In genomic region chr6:123402052-123402451, GRCh38 we compare ENCODE assay signal across 13 cellular contexts.
DNase-seq lines count a peak whose midpoint lies in the region; ATAC-seq and TF ChIP-seq lines count a peak whose summit lies in the region.
"Had no signal": no experiment of that assay in that cellular context is flagged by ENCODE, and none has a peak within 500 bp of the region (broad histone marks: within the 10 kb centered on the region; RNA-seq: fewer than 3 reads in every experiment).

No MANE protein-coding gene starts in this region.

- ATAC-seq in GM18517 (IDR thresholded peaks at IDR 0.05; ENCODE audit: unreplicated experiment) (peak; percentile 95), GM21528 (IDR thresholded peaks at IDR 0.05; ENCODE audit: low FRiP score, unreplicated experiment) (peak; percentile 100), HG03159 (IDR thresholded peaks at IDR 0.05; ENCODE audit: unreplicated experiment) (peak; percentile 89), WTC11 (peak; percentile 61)
- ATAC-seq: activated T-cell treated with anti-CD3 and anti-CD28 coated beads, Interleukin-2, amount 50 U/mL, for 72 hours; naive thymus-derived CD4-positive, alpha-beta T cell had no signal

- POLR2A ChIA-PET in WTC11 (lab: Charles Lee), result no interaction called here

- no peaks in the 10 kb centered on the region for H3K9me3 Mint-ChIP-seq in WTC11
- H3K9me3 Mint-ChIP-seq in activated naive CD4-positive, alpha-beta T cell treated with anti-CD3 and anti-CD28 coated beads, Interleukin-2, amount 10 ng/mL, durations not matched to agents 7 days and 5 days, result no peaks in the 10 kb centered on the region
- H3K9me3 Mint-ChIP-seq: activated T-cell treated with anti-CD3 and anti-CD28 coated beads, Interleukin-2, amount 50 U/mL, for 72 hours; naive thymus-derived CD4-positive, alpha-beta T cell had no signal

- no peaks in the 10 kb centered on the region for H3K27me3 Mint-ChIP-seq in WTC11 (ENCODE audit: low read depth)
- H3K27me3 Mint-ChIP-seq in activated naive CD4-positive, alpha-beta T cell treated with anti-CD3 and anti-CD28 coated beads, Interleukin-2, amount 10 ng/mL, durations not matched to agents 7 days and 5 days, result no peaks in the 10 kb centered on the region
- H3K27me3 Mint-ChIP-seq: naive thymus-derived CD4-positive, alpha-beta T cell had no signal

- H3K27ac Mint-ChIP-seq in WTC11, result no peak overlapping the region; the same call in 1 of the 2 replicates
- no peak overlapping the region for H3K27ac Mint-ChIP-seq in activated naive CD4-positive, alpha-beta T cell treated with anti-CD3 and anti-CD28 coated beads, Interleukin-2, amount 10 ng/mL, durations not matched to agents 7 days and 5 days
- H3K27ac Mint-ChIP-seq: activated T-cell treated with anti-CD3 and anti-CD28 coated beads, Interleukin-2, amount 50 U/mL, for 72 hours; naive thymus-derived CD4-positive, alpha-beta T cell had no signal

- no peaks in the 10 kb centered on the region for H3K36me3 Mint-ChIP-seq in WTC11
- no peaks in the 10 kb centered on the region for H3K36me3 Mint-ChIP-seq in activated naive CD4-positive, alpha-beta T cell treated with anti-CD3 and anti-CD28 coated beads, Interleukin-2, amount 10 ng/mL, durations not matched to agents 7 days and 5 days
- H3K36me3 Mint-ChIP-seq: naive thymus-derived CD4-positive, alpha-beta T cell had no signal

- CTCF ChIA-PET in WTC11 (lab: Charles Lee), result interaction anchor here (1.2 kb wide), 1 partner anchor 313 kb away, joined by 6 read pairs; no protein-coding TSS in a partner anchor
- CTCF ChIA-PET in activated naive CD4-positive, alpha-beta T cell treated with anti-CD3 and anti-CD28 coated beads, Interleukin-2, amount 10 ng/mL, durations not matched to agents 7 days and 5 days (lab: Charles Lee), result no interaction called here

- H3K4me1 Mint-ChIP-seq in WTC11, result peaks cover 16% of the 10 kb centered on the region
- H3K4me1 Mint-ChIP-seq in activated naive CD4-positive, alpha-beta T cell treated with anti-CD3 and anti-CD28 coated beads, Interleukin-2, amount 10 ng/mL, durations not matched to agents 7 days and 5 days, result no peaks in the 10 kb centered on the region
- H3K4me1 Mint-ChIP-seq: naive thymus-derived CD4-positive, alpha-beta T cell had no signal

- no peak for TF ChIP-seq CTCF in WTC11 (IDR thresholded peaks at IDR 0.05)

- no peak overlapping the region for H3K4me3 Mint-ChIP-seq in WTC11
- no peak overlapping the region for H3K4me3 Mint-ChIP-seq in activated naive CD4-positive, alpha-beta T cell treated with anti-CD3 and anti-CD28 coated beads, Interleukin-2, amount 10 ng/mL, durations not matched to agents 7 days and 5 days
- H3K4me3 Mint-ChIP-seq: activated T-cell treated with anti-CD3 and anti-CD28 coated beads, Interleukin-2, amount 50 U/mL, for 72 hours; naive thymus-derived CD4-positive, alpha-beta T cell had no signal

- DNase-seq in WTC11 (ENCODE audit: low spot score) (no peak), NCI-H1694 (lab: John Stamatoyannopoulos, UW) (no peak), NCI-H510A treated with DMSO at 0.1 percent for 48 hours (lab: John Stamatoyannopoulos, UW) (no peak), NCI-H2171 treated with DMSO at 0.1 percent for 48 hours (lab: John Stamatoyannopoulos, UW) (no peak)
- DNase-seq in activated naive CD4-positive, alpha-beta T cell treated with anti-CD3 and anti-CD28 coated beads, Interleukin-2, amount 10 ng/mL, durations not matched to agents 7 days and 5 days, result no peak
- DNase-seq: activated T-cell treated with anti-CD3 and anti-CD28 coated beads, Interleukin-2, amount 50 U/mL, for 72 hours; COR-L47; dermis blood vessel endothelial cell; GM23248; naive thymus-derived CD4-positive, alpha-beta T cell had no signal

TF ChIP-seq in WTC11, 78 proteins besides CTCF, POLR2A, EP300 and RAD21:
- TF ChIP-seq ERG (CRISPR knock-in tag; IDR thresholded peaks at IDR 0.05) (no peak), ZNF281 (CRISPR knock-in tag; IDR thresholded peaks at IDR 0.05) (no peak)
- TF ChIP-seq, protein P1, sequence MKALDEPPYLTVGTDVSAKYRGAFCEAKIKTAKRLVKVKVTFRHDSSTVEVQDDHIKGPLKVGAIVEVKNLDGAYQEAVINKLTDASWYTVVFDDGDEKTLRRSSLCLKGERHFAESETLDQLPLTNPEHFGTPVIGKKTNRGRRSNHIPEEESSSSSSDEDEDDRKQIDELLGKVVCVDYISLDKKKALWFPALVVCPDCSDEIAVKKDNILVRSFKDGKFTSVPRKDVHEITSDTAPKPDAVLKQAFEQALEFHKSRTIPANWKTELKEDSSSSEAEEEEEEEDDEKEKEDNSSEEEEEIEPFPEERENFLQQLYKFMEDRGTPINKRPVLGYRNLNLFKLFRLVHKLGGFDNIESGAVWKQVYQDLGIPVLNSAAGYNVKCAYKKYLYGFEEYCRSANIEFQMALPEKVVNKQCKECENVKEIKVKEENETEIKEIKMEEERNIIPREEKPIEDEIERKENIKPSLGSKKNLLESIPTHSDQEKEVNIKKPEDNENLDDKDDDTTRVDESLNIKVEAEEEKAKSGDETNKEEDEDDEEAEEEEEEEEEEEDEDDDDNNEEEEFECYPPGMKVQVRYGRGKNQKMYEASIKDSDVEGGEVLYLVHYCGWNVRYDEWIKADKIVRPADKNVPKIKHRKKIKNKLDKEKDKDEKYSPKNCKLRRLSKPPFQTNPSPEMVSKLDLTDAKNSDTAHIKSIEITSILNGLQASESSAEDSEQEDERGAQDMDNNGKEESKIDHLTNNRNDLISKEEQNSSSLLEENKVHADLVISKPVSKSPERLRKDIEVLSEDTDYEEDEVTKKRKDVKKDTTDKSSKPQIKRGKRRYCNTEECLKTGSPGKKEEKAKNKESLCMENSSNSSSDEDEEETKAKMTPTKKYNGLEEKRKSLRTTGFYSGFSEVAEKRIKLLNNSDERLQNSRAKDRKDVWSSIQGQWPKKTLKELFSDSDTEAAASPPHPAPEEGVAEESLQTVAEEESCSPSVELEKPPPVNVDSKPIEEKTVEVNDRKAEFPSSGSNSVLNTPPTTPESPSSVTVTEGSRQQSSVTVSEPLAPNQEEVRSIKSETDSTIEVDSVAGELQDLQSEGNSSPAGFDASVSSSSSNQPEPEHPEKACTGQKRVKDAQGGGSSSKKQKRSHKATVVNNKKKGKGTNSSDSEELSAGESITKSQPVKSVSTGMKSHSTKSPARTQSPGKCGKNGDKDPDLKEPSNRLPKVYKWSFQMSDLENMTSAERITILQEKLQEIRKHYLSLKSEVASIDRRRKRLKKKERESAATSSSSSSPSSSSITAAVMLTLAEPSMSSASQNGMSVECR (CRISPR knock-in tag; IDR thresholded peaks at IDR 0.05; ENCODE audit: borderline replicate concordance), result no peak
- TF ChIP-seq, protein P2, sequence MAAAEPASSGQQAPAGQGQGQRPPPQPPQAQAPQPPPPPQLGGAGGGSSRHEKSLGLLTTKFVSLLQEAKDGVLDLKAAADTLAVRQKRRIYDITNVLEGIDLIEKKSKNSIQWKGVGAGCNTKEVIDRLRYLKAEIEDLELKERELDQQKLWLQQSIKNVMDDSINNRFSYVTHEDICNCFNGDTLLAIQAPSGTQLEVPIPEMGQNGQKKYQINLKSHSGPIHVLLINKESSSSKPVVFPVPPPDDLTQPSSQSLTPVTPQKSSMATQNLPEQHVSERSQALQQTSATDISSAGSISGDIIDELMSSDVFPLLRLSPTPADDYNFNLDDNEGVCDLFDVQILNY (CRISPR knock-in tag; IDR thresholded peaks at IDR 0.05), result no peak
